In genomic region chr1:196481616-196482015, GRCh38 we compare ENCODE assay signal across 2 cellular contexts.
A peak's percentile ranks its signal among the peaks of the same experiment; 100 is the strongest.
TF ChIP-seq lines count a peak whose summit lies in the region.

No MANE protein-coding gene starts in this region.

TF ChIP-seq in SK-N-SH treated with all-trans-retinoic acid at 6 μM for 48 hours, 23 proteins besides CTCF, POLR2A, EP300 and RAD21:
- TF ChIP-seq POU6F1 (CRISPR knock-in tag; IDR thresholded peaks at IDR 0.05; ENCODE audit: borderline replicate concordance, low read depth) = no peak
- no peak for TF ChIP-seq CSDC2 (CRISPR knock-in tag; IDR thresholded peaks at IDR 0.05)
- TF ChIP-seq TOX (CRISPR knock-in tag; IDR thresholded peaks at IDR 0.05; ENCODE audit: borderline replicate concordance) = 0 out of 2 replicates have a peak, but pooled peaks have one; percentile 30

TF ChIP-seq in IMR-90, 13 proteins besides CTCF, POLR2A, EP300 and RAD21 (continued from another document):
- TF ChIP-seq ELK1 (IDR thresholded peaks at IDR 0.05; ENCODE audit: borderline replicate concordance, low read depth, low read length) (no peak), CHD1 (IDR thresholded peaks at IDR 0.05; ENCODE audit: low read depth, low read length) (no peak), CEBPB (IDR thresholded peaks at IDR 0.05; ENCODE audit: low read depth, low read length) (no peak), USF2 (IDR thresholded peaks at IDR 0.05; ENCODE audit: low read depth, low read length) (no peak), NFE2L2 (IDR thresholded peaks at IDR 0.05; ENCODE audit: low read depth, low read length) (no peak), MAZ (IDR thresholded peaks at IDR 0.05; ENCODE audit: borderline replicate concordance, low read depth, low read length) (no peak), MXI1 (IDR thresholded peaks at IDR 0.05; ENCODE audit: borderline replicate concordance, low read depth, low read length) (no peak), FOS (IDR thresholded peaks at IDR 0.05; ENCODE audit: low read depth, low read length) (no peak), MAFK (IDR thresholded peaks at IDR 0.05; ENCODE audit: low read depth, low read length) (no peak), RFX5 (IDR thresholded peaks at IDR 0.05; ENCODE audit: low read depth, low read length) (no peak)
